ENCODE assay signal across 9 cellular contexts in genomic region chr2:240851078-240851861, GRCh38. TPM values are rescaled to one million over a fixed set of nuclear protein-coding genes. Genes with fewer than 3 reads are reported as not detected.
DNase-seq lines count a peak whose midpoint lies in the region; ATAC-seq and TF ChIP-seq lines count a peak whose summit lies in the region.
"Had no signal": no experiment of that assay in that cellular context is flagged by ENCODE, and none has a peak within 500 bp of the region (broad histone marks: within the 10 kb centered on the region; RNA-seq: fewer than 3 reads in every experiment).

No MANE protein-coding gene starts in this region.

- peak; percentile 99 for TF ChIP-seq CTCF in left ventricle myocardium inferior (IDR thresholded peaks at IDR 0.05; ENCODE audit: borderline replicate concordance)

- DNase-seq in SIG-M5 treated with dmso at 0.1 percent for 504 hours (lab: John Stamatoyannopoulos, UW; ENCODE audit: unreplicated experiment): peak; percentile 61
- no peak for DNase-seq in SIG-M5 (lab: John Stamatoyannopoulos, UW)
- DNase-seq in NCI-H1436 (lab: John Stamatoyannopoulos, UW): peak; percentile 74
- peak; percentile 59 to 83 (median 62) for DNase-seq in T-helper 17 cell
- peak; percentile 51 for DNase-seq in amniotic stem cell (lab: John Stamatoyannopoulos, UW)
- peak; percentile 81 for DNase-seq in left ventricle myocardium inferior
- peak; percentile 53 for DNase-seq in renal cortical epithelial cell (ENCODE audit: low read depth)

- H3K4me3 ChIP-seq in left ventricle myocardium inferior: no peak overlapping the region

- ATAC-seq in T-helper 17 cell (peak; percentile 93), HG03095 (IDR thresholded peaks at IDR 0.05; ENCODE audit: unreplicated experiment) (no peak)

- H3K4me1 ChIP-seq in left ventricle myocardium inferior: peaks cover 4% of the 10 kb centered on the region

- no peak overlapping the region for H3K27ac ChIP-seq in left ventricle myocardium inferior (replicated peaks)

- H3K27me3 Mint-ChIP-seq in T-helper 17 cell: peaks cover 11% of the 10 kb centered on the region

- no peak overlapping the region for H3K27ac Mint-ChIP-seq in T-helper 17 cell

- no peaks in the 10 kb centered on the region for H3K27me3 ChIP-seq in left ventricle myocardium inferior (ENCODE audit: low read depth)

- no peaks in the 10 kb centered on the region for H3K36me3 ChIP-seq in left ventricle myocardium inferior

- H3K36me3 Mint-ChIP-seq in T-helper 17 cell (ENCODE audit: low read depth): no peaks in the 10 kb centered on the region

- peak overlapping the region; percentile 45 for H3K4me3 Mint-ChIP-seq in T-helper 17 cell

- peaks cover 3% of the 10 kb centered on the region for H3K4me1 Mint-ChIP-seq in T-helper 17 cell

- H3K9me3 ChIP-seq in T-helper 17 cell (ENCODE audit: control insufficient read depth, low read length, poor library complexity, severe bottlenecking): no peaks in the 10 kb centered on the region
- H3K9me3 ChIP-seq in left ventricle myocardium inferior (replicated peaks): peaks cover 13% of the 10 kb centered on the region

- intact Hi-C loops in left ventricle myocardium inferior (cut with micrococcal nuclease): no loop called here

RNA-seq across cellular contexts. Expression of gene AGXT, which starts 17.4 kb away (rescaled TPM):
- total RNA-seq in T-helper 17 cell (not detected), left ventricle myocardium inferior (not detected), renal cortical epithelial cell (not detected in 2 replicates)

RNA-seq across cellular contexts. Expression of gene KIF1A, which starts 31.3 kb away (rescaled TPM):
- total RNA-seq in T-helper 17 cell (under 1 TPM in 1 of 2 donors, not detected in 1; 0.18 TPM), left ventricle myocardium inferior (2.0 TPM), renal cortical epithelial cell (0.45 and 4.2 TPM in 2 replicates)
- total RNA-seq: subcutaneous adipose tissue had no signal

RNA-seq across cellular contexts. Expression of gene MAB21L4, which starts 44.7 kb away (rescaled TPM):
- total RNA-seq in T-helper 17 cell: not detected
- total RNA-seq in left ventricle myocardium inferior: not detected
- 0.10 and 5.2 TPM in 2 replicates for total RNA-seq in renal cortical epithelial cell
- total RNA-seq: subcutaneous adipose tissue had no signal

RNA-seq across cellular contexts. Expression of gene CROCC2, which starts 54.9 kb away (rescaled TPM):
- total RNA-seq in T-helper 17 cell (not detected), left ventricle myocardium inferior (not detected), renal cortical epithelial cell (under 0.01 TPM in 1 of 2 replicates, not detected in the other)
- total RNA-seq: subcutaneous adipose tissue had no signal
